1 cellular context compared by ENCODE assay signal in genomic region chr5:89270901-89271300, GRCh38.
TF ChIP-seq lines count a peak whose summit lies in the region.

No MANE protein-coding gene starts in this region.

TF ChIP-seq in K562, 482 proteins besides CTCF, POLR2A, EP300 and RAD21 (continued from another document):
- TF ChIP-seq BRD9 (IDR thresholded peaks at IDR 0.05; ENCODE audit: low read depth, partially characterized antibody), result no peak
- no peak for TF ChIP-seq SMAD1 (IDR thresholded peaks at IDR 0.05; ENCODE audit: low read depth, low read length, partially characterized antibody)
- TF ChIP-seq WHSC1 (IDR thresholded peaks at IDR 0.05; ENCODE audit: low read length), result no peak
- TF ChIP-seq ZNF140 (CRISPR knock-in tag; IDR thresholded peaks at IDR 0.05), result no peak
- no peak for TF ChIP-seq ZNF644 (tag; IDR thresholded peaks at IDR 0.05; ENCODE audit: low read depth)
- no peak for TF ChIP-seq ID3 (CRISPR knock-in tag; IDR thresholded peaks at IDR 0.05)
- no peak for TF ChIP-seq ID3 (tag; IDR thresholded peaks at IDR 0.05)
- no peak for TF ChIP-seq ARID1B (IDR thresholded peaks at IDR 0.05)
- no peak for TF ChIP-seq DIDO1 (tag; IDR thresholded peaks at IDR 0.05; ENCODE audit: low read depth)
- no peak for TF ChIP-seq POLR2AphosphoS5 (IDR thresholded peaks at IDR 0.05; ENCODE audit: control insufficient read depth, insufficient read depth, low read depth, low read length)
- TF ChIP-seq EP400 (IDR thresholded peaks at IDR 0.05), result no peak
- no peak for TF ChIP-seq GTF2E2 (tag; IDR thresholded peaks at IDR 0.05)
- TF ChIP-seq, protein P1, sequence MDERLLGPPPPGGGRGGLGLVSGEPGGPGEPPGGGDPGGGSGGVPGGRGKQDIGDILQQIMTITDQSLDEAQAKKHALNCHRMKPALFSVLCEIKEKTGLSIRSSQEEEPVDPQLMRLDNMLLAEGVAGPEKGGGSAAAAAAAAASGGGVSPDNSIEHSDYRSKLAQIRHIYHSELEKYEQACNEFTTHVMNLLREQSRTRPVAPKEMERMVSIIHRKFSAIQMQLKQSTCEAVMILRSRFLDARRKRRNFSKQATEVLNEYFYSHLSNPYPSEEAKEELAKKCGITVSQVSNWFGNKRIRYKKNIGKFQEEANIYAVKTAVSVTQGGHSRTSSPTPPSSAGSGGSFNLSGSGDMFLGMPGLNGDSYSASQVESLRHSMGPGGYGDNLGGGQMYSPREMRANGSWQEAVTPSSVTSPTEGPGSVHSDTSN (CRISPR knock-in tag; IDR thresholded peaks at IDR 0.05; ENCODE audit: low read depth), result no peak
- TF ChIP-seq, protein P1 (tag; conservative IDR thresholded peaks at IDR 0.05; ENCODE audit: low read depth), result no peak
- TF ChIP-seq HDAC2 (IDR thresholded peaks at IDR 0.05), result no peak
- no peak for TF ChIP-seq PHTF2 (CRISPR knock-in tag; IDR thresholded peaks at IDR 0.05)
TF ChIP-seq in K562: peak in this region for 0.
